1 cellular context compared by ENCODE assay signal in genomic region chr2:135650721-135651120, GRCh38.
A peak's percentile ranks its signal among the peaks of the same experiment; 100 is the strongest.
TF ChIP-seq lines count a peak whose summit lies in the region.

No MANE protein-coding gene starts in this region.

TF ChIP-seq in neural cell, 6 proteins besides CTCF, POLR2A, EP300 and RAD21 (continued from another document):
- peak; percentile 88 for TF ChIP-seq REST (IDR thresholded peaks at IDR 0.05; ENCODE audit: borderline replicate concordance)
